Comparison of ENCODE assay signal across 9 cellular contexts in the genomic region with DNA sequence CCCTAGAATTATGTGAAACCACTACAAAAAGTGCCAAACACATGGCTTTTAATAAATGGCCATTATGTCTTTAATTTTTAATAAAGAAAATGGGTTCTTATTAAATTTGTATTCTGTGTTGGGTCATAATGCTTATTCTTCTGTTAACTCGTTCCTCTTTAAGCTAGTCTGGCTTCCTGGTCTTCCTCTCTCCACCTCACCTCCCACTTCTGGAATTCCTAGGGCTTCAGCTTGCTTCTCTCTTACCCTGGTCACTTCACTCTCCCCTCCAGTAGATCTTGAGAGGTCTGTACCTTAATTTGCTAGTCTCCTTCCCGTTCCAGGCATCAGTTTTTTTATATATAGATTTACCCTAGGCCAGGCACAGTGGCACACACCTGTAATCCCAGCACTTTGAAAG.
DNase-seq lines count a peak whose midpoint lies in the region; ATAC-seq and TF ChIP-seq lines count a peak whose summit lies in the region.
"Had no signal": no experiment of that assay in that cellular context is flagged by ENCODE, and none has a peak within 500 bp of the region (broad histone marks: within the 10 kb centered on the region; RNA-seq: fewer than 3 reads in every experiment).

No MANE protein-coding gene starts in this region.

- H3K9ac ChIP-seq in OCI-LY1 (ENCODE audit: low read length), result peak overlapping the region; percentile 78

- H3K9me3 Mint-ChIP-seq in effector memory CD8-positive, alpha-beta T cell, result no peaks in the 10 kb centered on the region
- no peaks in the 10 kb centered on the region for H3K9me3 Mint-ChIP-seq in osteocyte (ENCODE audit: unreplicated experiment)

- ATAC-seq in effector memory CD8-positive, alpha-beta T cell (replicated peaks), result no peak
- no peak for ATAC-seq in HG03108 (IDR thresholded peaks at IDR 0.05; ENCODE audit: unreplicated experiment)

- no peak for TF ChIP-seq CTCF in OCI-LY1 (IDR thresholded peaks at IDR 0.05; ENCODE audit: low read length)
- no peak for TF ChIP-seq CTCF in osteocyte (IDR thresholded peaks at IDR 0.05)
- no peak for TF ChIP-seq CTCF in GM20000 (IDR thresholded peaks at IDR 0.05; ENCODE audit: extremely low read depth, missing control alignments)

- H2AFZ ChIP-seq in OCI-LY1 (ENCODE audit: low read length), result no peak overlapping the region

- H3F3A ChIP-seq in OCI-LY1 (ENCODE audit: insufficient read depth, low read length), result no peaks in the 10 kb centered on the region

- peak overlapping the region; percentile 98 to 100 for H3K27ac Mint-ChIP-seq in effector memory CD8-positive, alpha-beta T cell
- H3K27ac Mint-ChIP-seq in osteocyte (ENCODE audit: unreplicated experiment), result peak overlapping the region; percentile 72

- H3K27me3 ChIP-seq in OCI-LY1 (ENCODE audit: insufficient read depth, low read length), result no peaks in the 10 kb centered on the region

- H3K27ac ChIP-seq in OCI-LY1 (ENCODE audit: low read depth, low read length, poor library complexity, severe bottlenecking), result no peak overlapping the region

- peak overlapping the region; percentile 78 for H3K4me2 ChIP-seq in OCI-LY1 (ENCODE audit: low read length)

- no peak for DNase-seq in effector memory CD8-positive, alpha-beta T cell
- DNase-seq in osteocyte (ENCODE audit: extremely low spot score, unreplicated experiment) (no peak), NK-92 (lab: John Stamatoyannopoulos, UW; ENCODE audit: unreplicated experiment) (no peak), AG20443 (ENCODE audit: low spot score) (no peak), GM20000 (ENCODE audit: low spot score) (no peak)
- DNase-seq: cortex of kidney had no signal

- H3K9me3 ChIP-seq in OCI-LY1 (ENCODE audit: low read length), result no peaks in the 10 kb centered on the region

- H3K4me3 Mint-ChIP-seq in effector memory CD8-positive, alpha-beta T cell, result peak overlapping the region; percentile 92 to 97
- H3K4me3 Mint-ChIP-seq in osteocyte (ENCODE audit: unreplicated experiment), result peak overlapping the region; percentile 86

- H3K36me3 ChIP-seq in OCI-LY1 (ENCODE audit: insufficient read depth, low read length), result peaks cover 12% of the 10 kb centered on the region

- no peaks in the 10 kb centered on the region for H4K20me1 ChIP-seq in OCI-LY1 (ENCODE audit: insufficient read depth, low read length)

- no peaks in the 10 kb centered on the region for H3K9me2 ChIP-seq in OCI-LY1 (ENCODE audit: low read depth, low read length)

- H3K79me2 ChIP-seq in OCI-LY1 (ENCODE audit: insufficient read depth, low read length), result peaks cover 25% of the 10 kb centered on the region

- H3K27me3 Mint-ChIP-seq in effector memory CD8-positive, alpha-beta T cell, result no peaks in the 10 kb centered on the region
- H3K27me3 Mint-ChIP-seq in osteocyte (ENCODE audit: unreplicated experiment), result no peaks in the 10 kb centered on the region

- H3K4me1 ChIP-seq in OCI-LY1 (ENCODE audit: insufficient read depth, low read length, severe bottlenecking), result peaks cover 42% of the 10 kb centered on the region

- H3K4me3 ChIP-seq in GM08714 (ENCODE audit: low read length) (peak overlapping the region; percentile 92), OCI-LY1 (ENCODE audit: low read depth, low read length, poor library complexity, severe bottlenecking) (peak overlapping the region; percentile 80)

- peaks cover 26 to 28% of the 10 kb centered on the region in 2 donors for H3K4me1 Mint-ChIP-seq in effector memory CD8-positive, alpha-beta T cell (ENCODE audit: low read depth in 2 of 2)
- H3K4me1 Mint-ChIP-seq in osteocyte (ENCODE audit: unreplicated experiment), result peaks cover 27% of the 10 kb centered on the region

- peaks cover 11% of the 10 kb centered on the region for H3K36me3 Mint-ChIP-seq in effector memory CD8-positive, alpha-beta T cell (ENCODE audit: insufficient read depth)
- H3K36me3 Mint-ChIP-seq in osteocyte (ENCODE audit: unreplicated experiment), result peaks cover 4% of the 10 kb centered on the region
